ENCODE assay signal across 1 cellular context in the genomic region with DNA sequence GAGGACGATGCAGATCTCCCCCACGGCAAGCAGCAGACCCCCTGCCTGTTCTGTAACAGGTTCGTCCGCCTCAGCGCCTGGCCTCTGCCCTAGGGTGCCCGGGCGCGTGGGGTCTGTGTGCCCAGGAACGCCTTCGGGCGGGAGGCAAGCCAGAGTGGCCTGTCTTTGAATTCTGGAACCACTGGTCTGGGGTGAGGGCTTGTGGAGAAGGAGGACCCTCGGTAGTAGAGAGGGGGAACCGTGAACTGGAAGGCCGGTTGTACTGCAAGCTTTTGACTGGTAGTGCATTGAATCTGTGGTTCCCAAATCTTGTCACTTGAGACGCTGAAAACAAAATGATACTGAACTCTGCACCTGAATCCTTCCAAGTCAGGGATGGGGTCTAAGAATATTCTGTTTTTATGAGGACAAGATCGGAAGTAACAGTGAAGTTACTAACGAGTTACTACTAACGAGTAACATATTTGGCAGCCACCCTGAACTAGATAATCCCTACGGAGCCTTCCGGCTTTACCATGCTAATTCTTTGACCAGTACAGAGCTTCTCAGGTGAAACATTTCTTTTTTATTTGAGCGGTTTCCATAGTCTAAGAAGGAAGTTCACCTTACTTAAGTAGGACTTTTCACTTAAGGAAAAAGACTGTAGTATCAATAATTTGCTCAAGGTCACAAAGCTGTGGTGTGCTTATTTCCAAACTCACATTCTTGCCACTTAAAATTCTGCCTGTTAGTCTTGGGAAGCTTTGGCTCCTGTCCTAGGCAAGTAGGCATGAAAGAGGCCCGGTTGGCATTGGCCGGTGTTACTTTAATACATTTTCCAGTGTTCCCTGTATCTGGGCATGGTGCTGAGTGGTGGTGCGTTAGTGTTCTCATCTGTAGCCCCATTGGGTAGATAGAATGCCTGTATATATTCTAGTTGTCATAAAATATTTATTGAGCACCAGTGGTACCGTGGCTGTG.
A peak's percentile ranks its signal among the peaks of the same experiment; 100 is the strongest.
TF ChIP-seq lines count a peak whose summit lies in the region.

No MANE protein-coding gene starts in this region.

TF ChIP-seq in H1, 55 proteins besides CTCF, POLR2A, EP300 and RAD21:
- TF ChIP-seq EZH2 (IDR thresholded peaks at IDR 0.05; ENCODE audit: low read depth, low read length, severe bottlenecking) (no peak), HDAC2 (IDR thresholded peaks at IDR 0.05; ENCODE audit: borderline replicate concordance in 1 of 2, low read depth in 2 of 2, low read length in 2 of 2) (no peak), BACH1 (IDR thresholded peaks at IDR 0.05; ENCODE audit: low read length) (no peak), SRF (IDR thresholded peaks at IDR 0.05; ENCODE audit: low read depth, low read length) (no peak), SAP30 (IDR thresholded peaks at IDR 0.05; ENCODE audit: insufficient read depth, insufficient replicate concordance, low read length) (peak; percentile 44), ASH2L (IDR thresholded peaks at IDR 0.05; ENCODE audit: low read length) (no peak)
- TF ChIP-seq, protein P1, sequence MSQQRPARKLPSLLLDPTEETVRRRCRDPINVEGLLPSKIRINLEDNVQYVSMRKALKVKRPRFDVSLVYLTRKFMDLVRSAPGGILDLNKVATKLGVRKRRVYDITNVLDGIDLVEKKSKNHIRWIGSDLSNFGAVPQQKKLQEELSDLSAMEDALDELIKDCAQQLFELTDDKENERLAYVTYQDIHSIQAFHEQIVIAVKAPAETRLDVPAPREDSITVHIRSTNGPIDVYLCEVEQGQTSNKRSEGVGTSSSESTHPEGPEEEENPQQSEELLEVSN (IDR thresholded peaks at IDR 0.05), result no peak
